ENCODE assay signal across 17 cellular contexts in the genomic region with DNA sequence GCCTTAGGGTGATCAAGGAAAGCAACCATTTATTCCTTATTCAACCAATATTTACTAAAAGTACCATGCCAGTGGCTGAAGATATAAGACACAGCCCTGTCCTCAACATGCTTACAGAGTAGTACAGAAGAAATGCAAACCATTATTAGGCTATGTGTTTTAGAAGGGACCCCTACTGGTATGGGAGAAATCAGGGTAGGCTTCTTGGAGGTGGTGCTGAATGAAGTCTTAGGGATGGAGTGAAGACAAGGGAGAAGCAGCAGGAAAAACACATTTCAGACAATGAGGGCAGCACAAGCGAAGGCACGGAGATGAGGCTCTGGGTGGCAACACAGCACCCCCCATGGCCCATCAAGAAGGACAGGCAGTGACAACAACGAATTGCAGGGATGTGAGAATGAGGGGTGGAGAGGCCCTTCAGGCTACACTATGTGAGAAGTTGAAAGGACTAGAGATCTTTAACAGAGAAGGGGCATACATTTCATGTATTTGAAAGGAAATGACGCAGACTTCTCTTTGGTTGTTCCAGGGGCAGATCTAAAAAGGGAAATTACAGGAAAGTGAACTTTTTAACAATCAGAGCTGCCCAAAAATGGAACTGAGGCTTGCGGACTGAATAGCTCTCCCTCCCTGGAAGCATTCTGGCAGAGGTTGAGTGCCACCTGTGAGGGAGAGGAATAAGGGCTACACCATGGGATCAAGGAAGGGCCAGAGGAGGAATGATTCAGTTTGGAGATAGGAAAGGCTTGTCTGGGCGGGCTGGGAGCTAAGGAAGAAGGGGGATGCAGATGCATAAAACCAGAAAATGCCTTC. TPM values are rescaled to one million over a fixed set of nuclear protein-coding genes. Genes with fewer than 3 reads are reported as not detected.
DNase-seq lines count a peak whose midpoint lies in the region; ATAC-seq and TF ChIP-seq lines count a peak whose summit lies in the region.
"Had no signal": no experiment of that assay in that cellular context is flagged by ENCODE, and none has a peak within 500 bp of the region (broad histone marks: within the 10 kb centered on the region; RNA-seq: fewer than 3 reads in every experiment).

No MANE protein-coding gene starts in this region.

- H3K9me3 ChIP-seq in left ventricle myocardium inferior (replicated peaks) (no peaks in the 10 kb centered on the region), OCI-LY3 (ENCODE audit: insufficient read depth, low read length) (no peaks in the 10 kb centered on the region), psoas muscle (no peaks in the 10 kb centered on the region), testis (no peaks in the 10 kb centered on the region)

- no peaks in the 10 kb centered on the region for H3K79me2 ChIP-seq in OCI-LY3 (ENCODE audit: low read length)

- intact Hi-C loops in left ventricle myocardium inferior (cut with micrococcal nuclease) = no loop called here
- intact Hi-C loops in Right ventricle myocardium inferior (cut with DNase I) = no loop called here
- intact Hi-C loops in dendritic cell treated with granulocyte-macrophage colony-stimulating factor and Interleukin-4, amounts not matched to agents 40 ng/mL and 50 ng/mL, for 4 days (cut with micrococcal nuclease) = no loop called here
- intact Hi-C loops in psoas muscle (cut with DNase I) = no loop called here
- intact Hi-C loops in testis (cut with DNase I; ENCODE audit: low total_unique reads) = no loop called here

- H3K27ac Mint-ChIP-seq in dendritic cell treated with granulocyte-macrophage colony-stimulating factor and Interleukin-4, amounts not matched to agents 40 ng/mL and 50 ng/mL, for 4 days = peak overlapping the region; percentile 71
- peak overlapping the region; percentile 4 for H3K27ac Mint-ChIP-seq in stimulated activated effector memory CD8-positive, alpha-beta T cell treated with anti-CD3 and anti-CD28 coated beads, Interleukin-12 subunit alpha, Interleukin-12 subunit beta, amount 100 ng/mL, for 72 hours

- H3K36me3 Mint-ChIP-seq in dendritic cell treated with granulocyte-macrophage colony-stimulating factor and Interleukin-4, amounts not matched to agents 40 ng/mL and 50 ng/mL, for 4 days (ENCODE audit: low read depth) = no peaks in the 10 kb centered on the region
- H3K36me3 Mint-ChIP-seq in stimulated activated effector memory CD8-positive, alpha-beta T cell treated with anti-CD3 and anti-CD28 coated beads, Interleukin-12 subunit alpha, Interleukin-12 subunit beta, amount 100 ng/mL, for 72 hours = no peaks in the 10 kb centered on the region
- H3K36me3 Mint-ChIP-seq: CD4-positive, alpha-beta memory T cell had no signal

- ATAC-seq in Right ventricle myocardium inferior (no peak), psoas muscle (no peak)
- ATAC-seq in stimulated activated effector memory CD8-positive, alpha-beta T cell treated with anti-CD3 and anti-CD28 coated beads, Interleukin-12 subunit alpha, Interleukin-12 subunit beta, amount 100 ng/mL, for 72 hours = no peak
- ATAC-seq: PC-3 had no signal

- 81 to 84% (median 83%) methylated on average over 6 of the region's 6 CpGs for WGBS in psoas muscle, 3 donors
- 80 to 92% methylated on average over 6 of the region's 6 CpGs for WGBS in testis, 2 donors

- no peaks in the 10 kb centered on the region for H3K9me3 Mint-ChIP-seq in dendritic cell treated with granulocyte-macrophage colony-stimulating factor and Interleukin-4, amounts not matched to agents 40 ng/mL and 50 ng/mL, for 4 days
- no peaks in the 10 kb centered on the region for H3K9me3 Mint-ChIP-seq in stimulated activated effector memory CD8-positive, alpha-beta T cell treated with anti-CD3 and anti-CD28 coated beads, Interleukin-12 subunit alpha, Interleukin-12 subunit beta, amount 100 ng/mL, for 72 hours
- H3K9me3 Mint-ChIP-seq: CD4-positive, alpha-beta memory T cell had no signal

- no peak overlapping the region for H3K4me2 ChIP-seq in OCI-LY3 (ENCODE audit: low read length)

- no peak for TF ChIP-seq POLR2A in testis (IDR thresholded peaks at IDR 0.05)

- H3K4me1 ChIP-seq in left ventricle myocardium inferior = peaks cover 13% of the 10 kb centered on the region
- peaks cover 53% of the 10 kb centered on the region for H3K4me1 ChIP-seq in OCI-LY3 (ENCODE audit: low read length)
- no peaks in the 10 kb centered on the region for H3K4me1 ChIP-seq in psoas muscle
- H3K4me1 ChIP-seq in testis = no peaks in the 10 kb centered on the region

- H3K27me3 ChIP-seq in left ventricle myocardium inferior (ENCODE audit: low read depth) = no peaks in the 10 kb centered on the region
- no peaks in the 10 kb centered on the region for H3K27me3 ChIP-seq in OCI-LY3 (ENCODE audit: low read depth, low read length)
- H3K27me3 ChIP-seq in psoas muscle (ENCODE audit: insufficient read depth in 3 of 3, low read length in 2 of 3) = no peaks in the 10 kb centered on the region
- no peaks in the 10 kb centered on the region for H3K27me3 ChIP-seq in testis

- H2AFZ ChIP-seq in OCI-LY3 (ENCODE audit: low read depth, low read length) = no peak overlapping the region

- peak overlapping the region; percentile 29; the same call in 1 of the 2 replicates for H3K9ac ChIP-seq in OCI-LY3 (ENCODE audit: low read length)

- H3K4me3 Mint-ChIP-seq in dendritic cell treated with granulocyte-macrophage colony-stimulating factor and Interleukin-4, amounts not matched to agents 40 ng/mL and 50 ng/mL, for 4 days = peak overlapping the region; percentile 47
- no peak overlapping the region for H3K4me3 Mint-ChIP-seq in stimulated activated effector memory CD8-positive, alpha-beta T cell treated with anti-CD3 and anti-CD28 coated beads, Interleukin-12 subunit alpha, Interleukin-12 subunit beta, amount 100 ng/mL, for 72 hours
- H3K4me3 Mint-ChIP-seq: CD4-positive, alpha-beta memory T cell had no signal

- H3K4me3 ChIP-seq in left ventricle myocardium inferior (no peak overlapping the region), OCI-LY3 (ENCODE audit: low read length) (no peak overlapping the region), psoas muscle (no peak overlapping the region), testis (no peak overlapping the region)

- H3K27ac ChIP-seq in left ventricle myocardium inferior (replicated peaks) (peak overlapping the region; percentile 36), OCI-LY3 (ENCODE audit: low read length) (peak overlapping the region; percentile 96), psoas muscle (no peak overlapping the region), testis (no peak overlapping the region)

- no peaks in the 10 kb centered on the region for H4K20me1 ChIP-seq in OCI-LY3 (ENCODE audit: insufficient read depth, low read length)

- H3K4me1 Mint-ChIP-seq in dendritic cell treated with granulocyte-macrophage colony-stimulating factor and Interleukin-4, amounts not matched to agents 40 ng/mL and 50 ng/mL, for 4 days (ENCODE audit: low read depth) = peaks cover 43% of the 10 kb centered on the region
- H3K4me1 Mint-ChIP-seq in stimulated activated effector memory CD8-positive, alpha-beta T cell treated with anti-CD3 and anti-CD28 coated beads, Interleukin-12 subunit alpha, Interleukin-12 subunit beta, amount 100 ng/mL, for 72 hours = peaks cover 12% of the 10 kb centered on the region
- H3K4me1 Mint-ChIP-seq: CD4-positive, alpha-beta memory T cell had no signal

- DNase-seq in left ventricle myocardium inferior (no peak), Right ventricle myocardium inferior (ENCODE audit: missing footprints) (no peak), psoas muscle (no peak), testis (no peak)
- no peak for DNase-seq in stimulated activated effector memory CD8-positive, alpha-beta T cell treated with anti-CD3 and anti-CD28 coated beads, Interleukin-12 subunit alpha, Interleukin-12 subunit beta, amount 100 ng/mL, for 72 hours (ENCODE audit: low spot score in 2 of 2)
- no peak for DNase-seq in stimulated activated CD4-positive, alpha-beta T cell treated with anti-CD3 and anti-CD28 coated beads, Interleukin-4, amount 100 ng/mL, for 1 hour
- DNase-seq: ACHN; AML-193; Calu3; CD4-positive, alpha-beta memory T cell; DMS53; NCI-H1417 treated with DMSO at 0.1 percent for 48 hours; NCI-H2029; NCI-H774 had no signal

- H3K36me3 ChIP-seq in left ventricle myocardium inferior (peaks cover 9% of the 10 kb centered on the region), OCI-LY3 (replicated peaks; ENCODE audit: low read depth, low read length) (peaks cover 22% of the 10 kb centered on the region), psoas muscle (ENCODE audit: insufficient read depth in 1 of 2, low read depth in 1 of 2) (no peaks in the 10 kb centered on the region), testis (ENCODE audit: low read depth, missing control alignments) (no peaks in the 10 kb centered on the region)

- no peak for TF ChIP-seq CTCF in left ventricle myocardium inferior (IDR thresholded peaks at IDR 0.05; ENCODE audit: borderline replicate concordance)
- no peak for TF ChIP-seq CTCF in OCI-LY3 (IDR thresholded peaks at IDR 0.05; ENCODE audit: low read depth, low read length)
- no peak for TF ChIP-seq CTCF in psoas muscle (IDR thresholded peaks at IDR 0.05)
- no peak for TF ChIP-seq CTCF in testis (IDR thresholded peaks at IDR 0.05)

- H3K27me3 Mint-ChIP-seq in dendritic cell treated with granulocyte-macrophage colony-stimulating factor and Interleukin-4, amounts not matched to agents 40 ng/mL and 50 ng/mL, for 4 days = peaks cover 4% of the 10 kb centered on the region

RNA-seq across cellular contexts. Expression of gene CD58, which starts 16.9 kb away (rescaled TPM):
- 32.2 TPM for total RNA-seq in left ventricle myocardium inferior
- total RNA-seq in Right ventricle myocardium inferior = 30.1 TPM
- 1 to 10 TPM; 4.7 to 8.9 (median 5.4) TPM for total RNA-seq in psoas muscle
- 10 to 100 TPM in 2 of 3 donors, 1 to 10 TPM in 1; 7.8 to 11.9 (median 11.8) TPM for polyA plus RNA-seq in psoas muscle
- total RNA-seq in testis = 10 to 100 TPM; 11.4 to 14.9 TPM
- 15.0 TPM for polyA plus RNA-seq in testis (ENCODE audit: insufficient read depth, low read depth, low replicate concordance)

Comparison
In these comparisons a context has a peak if more than half of its experiments do, and no peak if none do; other contexts are left out.
1. H3K27ac ChIP-seq: peak in left ventricle myocardium inferior (single experiment) and OCI-LY3 (single experiment); none in psoas muscle (single experiment) and testis (0 of 2).